25 cellular contexts compared by ENCODE assay signal in genomic region chr11:121891134-121891533, GRCh38.
A peak's percentile ranks its signal among the peaks of the same experiment; 100 is the strongest.
DNase-seq lines count a peak whose midpoint lies in the region; ATAC-seq, FAIRE-seq and TF ChIP-seq lines count a peak whose summit lies in the region.
"Had no signal": no experiment of that assay in that cellular context is flagged by ENCODE, and none has a peak within 500 bp of the region (broad histone marks: within the 10 kb centered on the region; RNA-seq: fewer than 3 reads in every experiment).

No MANE protein-coding gene starts in this region.

- H3K27me3 Mint-ChIP-seq in HFFc6 (ENCODE audit: insufficient read depth) (peaks cover 1% of the 10 kb centered on the region), chondrocyte (ENCODE audit: low read depth) (no peaks in the 10 kb centered on the region), nephron (ENCODE audit: low read depth) (peaks cover 4% of the 10 kb centered on the region)
- no peaks in the 10 kb centered on the region for H3K27me3 Mint-ChIP-seq in activated naive CD8-positive, alpha-beta T cell treated with anti-CD3 and anti-CD28 coated beads for 36 hours
- H3K27me3 Mint-ChIP-seq: activated naive CD4-positive, alpha-beta T cell treated with anti-CD3 and anti-CD28 coated beads, Interleukin-2, amount 10 ng/mL, durations not matched to agents 7 days and 5 days; stimulated activated naive CD8-positive, alpha-beta T cell treated with anti-CD3 and anti-CD28 coated beads, Interleukin-15, amount 100 ng/mL, for 72 hours had no signal

- intact Hi-C loops in HepG2 (cut with micrococcal nuclease; ENCODE audit: unreplicated experiment) = no loop called here

- no peaks in the 10 kb centered on the region for H4K20me1 ChIP-seq in HepG2 (ENCODE audit: insufficient read depth, low read length)
- H4K20me1 ChIP-seq: BLaER1 treated with 17β-estradiol and CSF1 and Interleukin-3, amounts not matched to agents 10 nM and 100 nM had no signal

- CTCF ChIA-PET in HepG2 (lab: Yijun Ruan, JAX; ENCODE audit: low intra/inter-chr PET ratio, low total read pairs) = no interaction called here

- H3K79me2 ChIP-seq in HepG2 (ENCODE audit: insufficient read depth, low read length) = no peaks in the 10 kb centered on the region

- TF ChIP-seq EP300 in HepG2 (IDR thresholded peaks at IDR 0.05; ENCODE audit: low read depth in 2 of 2, low read length in 2 of 2) = no peak
- no peak for TF ChIP-seq EP300 in HepG2 (CRISPR knock-in tag; IDR thresholded peaks at IDR 0.05; ENCODE audit: borderline replicate concordance)

- DNase-seq in HFFc6 = no peak
- peak; percentile 47 for DNase-seq in NOMO-1 treated with dmso at 0.1 percent for 144 hours (lab: John Stamatoyannopoulos, UW; ENCODE audit: unreplicated experiment)
- no peak for DNase-seq in chondrocyte (ENCODE audit: low spot score)
- no peak for DNase-seq in HepG2 (ENCODE audit: low spot score)
- no peak for DNase-seq in activated naive CD4-positive, alpha-beta T cell (lab: John Stamatoyannopoulos, UW)
- DNase-seq in HPDE6-E6E7 (ENCODE audit: extremely low spot score) = no peak
- no peak for DNase-seq in activated naive CD8-positive, alpha-beta T cell treated with anti-CD3 and anti-CD28 coated beads for 36 hours
- DNase-seq: activated CD4-positive, alpha-beta T cell treated with anti-CD3 and anti-CD28 coated beads for 36 hours; activated naive CD4-positive, alpha-beta T cell treated with anti-CD3 and anti-CD28 coated beads, Interleukin-2, amount 10 ng/mL, durations not matched to agents 7 days and 5 days; central memory CD4-positive, alpha-beta T cell; H9; left colon; natural killer cell; NCI-H1105 treated with DMSO at 0.1 percent for 48 hours; NCI-H2029; NCI-H345; NCI-H774; pancreas; sigmoid colon; stimulated activated naive CD8-positive, alpha-beta T cell treated with anti-CD3 and anti-CD28 coated beads, Interleukin-15, amount 100 ng/mL, for 72 hours had no signal

- H3K27ac ChIP-seq in HepG2 (ENCODE audit: extremely low read length, insufficient read depth, low read length) = no peak overlapping the region
- H3K27ac ChIP-seq: BLaER1 treated with 17β-estradiol and CSF1 and Interleukin-3, amounts not matched to agents 10 nM and 100 nM; pancreas; SJSA1 had no signal

- in situ Hi-C loops in HepG2 (cut with HindIII; ENCODE audit: extremely low pct_ligation_motif_present, low pct_unique_long_range_greater_than_20kb) = no loop called here

- peaks cover 8% of the 10 kb centered on the region; the same call in 1 of the 2 replicates for H3K36me3 Mint-ChIP-seq in HFFc6 (ENCODE audit: low read depth)
- no peaks in the 10 kb centered on the region for H3K36me3 Mint-ChIP-seq in chondrocyte (ENCODE audit: low read depth)
- H3K36me3 Mint-ChIP-seq in nephron (ENCODE audit: low read depth) = no peaks in the 10 kb centered on the region
- H3K36me3 Mint-ChIP-seq in activated naive CD8-positive, alpha-beta T cell treated with anti-CD3 and anti-CD28 coated beads for 36 hours = no peaks in the 10 kb centered on the region
- H3K36me3 Mint-ChIP-seq: activated naive CD4-positive, alpha-beta T cell treated with anti-CD3 and anti-CD28 coated beads, Interleukin-2, amount 10 ng/mL, durations not matched to agents 7 days and 5 days; natural killer cell had no signal

- no peak for FAIRE-seq in HepG2 (lab: Jason Lieb, UNC)
- FAIRE-seq: GM12891, pancreas had no signal

- no peaks in the 10 kb centered on the region; a peak in 1 of 5 replicates for H3K27me3 ChIP-seq in HepG2 (ENCODE audit: control insufficient read depth in 1 of 2, insufficient read depth in 2 of 2, low read length in 2 of 2)
- H3K27me3 ChIP-seq: BLaER1 treated with 17β-estradiol and CSF1 and Interleukin-3, amounts not matched to agents 10 nM and 100 nM; pancreas; sigmoid colon; SJSA1; tibial nerve had no signal

- H3K27ac Mint-ChIP-seq in HFFc6 = peak overlapping the region; percentile 92
- H3K27ac Mint-ChIP-seq in chondrocyte (ENCODE audit: unreplicated experiment) = peak overlapping the region; percentile 75
- H3K27ac Mint-ChIP-seq in nephron = peak overlapping the region in 2 of 3 experiments; percentile 69 to 87
- H3K27ac Mint-ChIP-seq in activated naive CD8-positive, alpha-beta T cell treated with anti-CD3 and anti-CD28 coated beads for 36 hours = no peak overlapping the region
- H3K27ac Mint-ChIP-seq: activated CD4-positive, alpha-beta T cell treated with anti-CD3 and anti-CD28 coated beads for 36 hours; activated naive CD4-positive, alpha-beta T cell treated with anti-CD3 and anti-CD28 coated beads, Interleukin-2, amount 10 ng/mL, durations not matched to agents 7 days and 5 days; H9; natural killer cell; stimulated activated naive CD8-positive, alpha-beta T cell treated with anti-CD3 and anti-CD28 coated beads, Interleukin-15, amount 100 ng/mL, for 72 hours had no signal

- H3K4me1 Mint-ChIP-seq in HFFc6 (ENCODE audit: low read depth) = peaks cover 78% of the 10 kb centered on the region
- peaks cover 63% of the 10 kb centered on the region for H3K4me1 Mint-ChIP-seq in chondrocyte (ENCODE audit: low read depth)
- peaks cover 58% of the 10 kb centered on the region for H3K4me1 Mint-ChIP-seq in nephron
- H3K4me1 Mint-ChIP-seq in activated naive CD8-positive, alpha-beta T cell treated with anti-CD3 and anti-CD28 coated beads for 36 hours = no peaks in the 10 kb centered on the region
- H3K4me1 Mint-ChIP-seq: activated CD4-positive, alpha-beta T cell treated with anti-CD3 and anti-CD28 coated beads for 36 hours; activated naive CD4-positive, alpha-beta T cell treated with anti-CD3 and anti-CD28 coated beads, Interleukin-2, amount 10 ng/mL, durations not matched to agents 7 days and 5 days; natural killer cell; stimulated activated naive CD8-positive, alpha-beta T cell treated with anti-CD3 and anti-CD28 coated beads, Interleukin-15, amount 100 ng/mL, for 72 hours had no signal

- no peaks in the 10 kb centered on the region for H3K36me3 ChIP-seq in HepG2 (replicated peaks in 1 of 2; ENCODE audit: control insufficient read depth in 1 of 2, insufficient read depth in 2 of 2, low read length in 2 of 2)
- H3K36me3 ChIP-seq: BLaER1 treated with 17β-estradiol and CSF1 and Interleukin-3, amounts not matched to agents 10 nM and 100 nM; pancreas; sigmoid colon; SJSA1; tibial nerve had no signal

- TF ChIP-seq RAD21 in HepG2 (CRISPR knock-in tag; IDR thresholded peaks at IDR 0.05) = no peak

- no peaks in the 10 kb centered on the region for H3K9me3 ChIP-seq in HepG2 (ENCODE audit: low read length)
- H3K9me3 ChIP-seq: BLaER1 treated with 17β-estradiol and CSF1 and Interleukin-3, amounts not matched to agents 10 nM and 100 nM; pancreas; sigmoid colon; SJSA1; tibial nerve had no signal

- POLR2A ChIA-PET in HepG2 (lab: Yijun Ruan, JAX) = no interaction called here

- no peak overlapping the region for H2AFZ ChIP-seq in HepG2 (ENCODE audit: low read length)

- TF ChIP-seq CTCF in HFFc6 (IDR thresholded peaks at IDR 0.05) (no peak), chondrocyte (IDR thresholded peaks at IDR 0.05) (no peak), nephron (IDR thresholded peaks at IDR 0.05; ENCODE audit: unreplicated experiment in 3 of 3) (no peak), HepG2 (CRISPR knock-in tag; IDR thresholded peaks at IDR 0.05) (no peak)

- H3K4me3 Mint-ChIP-seq in HFFc6 (no peak overlapping the region), chondrocyte (ENCODE audit: unreplicated experiment) (no peak overlapping the region), nephron (no peak overlapping the region)
- H3K4me3 Mint-ChIP-seq in activated naive CD8-positive, alpha-beta T cell treated with anti-CD3 and anti-CD28 coated beads for 36 hours = no peak overlapping the region
- H3K4me3 Mint-ChIP-seq: activated CD4-positive, alpha-beta T cell treated with anti-CD3 and anti-CD28 coated beads for 36 hours; activated naive CD4-positive, alpha-beta T cell treated with anti-CD3 and anti-CD28 coated beads, Interleukin-2, amount 10 ng/mL, durations not matched to agents 7 days and 5 days; H9; natural killer cell; stimulated activated naive CD8-positive, alpha-beta T cell treated with anti-CD3 and anti-CD28 coated beads, Interleukin-15, amount 100 ng/mL, for 72 hours had no signal

- TF ChIP-seq POLR2A in HepG2 (IDR thresholded peaks at IDR 0.05; ENCODE audit: insufficient read depth in 1 of 2, low read depth in 2 of 2, low read length in 2 of 2) = no peak

- no peaks in the 10 kb centered on the region for H3K4me1 ChIP-seq in HepG2 (ENCODE audit: insufficient read depth, low read length)
- H3K4me1 ChIP-seq: SJSA1 had no signal

- no peak overlapping the region for H3K4me3 ChIP-seq in HepG2 (replicated peaks in 1 of 3; ENCODE audit: insufficient read depth in 1 of 3, low read depth in 2 of 3, low read length in 3 of 3)
- H3K4me3 ChIP-seq: BLaER1 treated with 17β-estradiol and CSF1 and Interleukin-3, amounts not matched to agents 10 nM and 100 nM; pancreas; sigmoid colon; SJSA1; tibial nerve had no signal

- H3K9ac ChIP-seq in HepG2 (ENCODE audit: insufficient read depth, low read depth, low read length) = no peak overlapping the region
- H3K9ac ChIP-seq: BLaER1 treated with 17β-estradiol and CSF1 and Interleukin-3, amounts not matched to agents 10 nM and 100 nM had no signal

- H3K9me3 Mint-ChIP-seq in HFFc6 (no peaks in the 10 kb centered on the region; the same call in 1 of the 2 replicates), chondrocyte (ENCODE audit: low read depth) (peaks cover 15% of the 10 kb centered on the region), nephron (peaks cover 5% of the 10 kb centered on the region)
- H3K9me3 Mint-ChIP-seq in activated naive CD8-positive, alpha-beta T cell treated with anti-CD3 and anti-CD28 coated beads for 36 hours = no peaks in the 10 kb centered on the region
- H3K9me3 Mint-ChIP-seq: activated naive CD4-positive, alpha-beta T cell treated with anti-CD3 and anti-CD28 coated beads, Interleukin-2, amount 10 ng/mL, durations not matched to agents 7 days and 5 days; H9; natural killer cell; stimulated activated naive CD8-positive, alpha-beta T cell treated with anti-CD3 and anti-CD28 coated beads, Interleukin-15, amount 100 ng/mL, for 72 hours had no signal

- ATAC-seq in HepG2 = no peak
- ATAC-seq: activated CD4-positive, alpha-beta T cell treated with anti-CD3 and anti-CD28 coated beads for 36 hours; left colon; natural killer cell; stimulated activated naive CD8-positive, alpha-beta T cell treated with anti-CD3 and anti-CD28 coated beads, Interleukin-15, amount 100 ng/mL, for 72 hours had no signal

- no TSS peak for BruUV-seq in HepG2 (replicated peaks; lab: Mats Ljungman, UMichigan)

- 64% methylated on average over 5 of the region's 5 CpGs for WGBS in HepG2 (ENCODE audit: low lambda C conversion rate)

- no peak overlapping the region for H3K4me2 ChIP-seq in HepG2 (ENCODE audit: low read depth, low read length)
